ENCODE assay signal across 8 cellular contexts in genomic region chr12:68158427-68158826, GRCh38. TPM values are rescaled to one million over a fixed set of nuclear protein-coding genes. Genes with fewer than 3 reads are reported as not detected.
DNase-seq lines count a peak whose midpoint lies in the region; ATAC-seq, FAIRE-seq and TF ChIP-seq lines count a peak whose summit lies in the region.

No MANE protein-coding gene starts in this region.

- H3K9ac ChIP-seq in OCI-LY1 (ENCODE audit: low read length), result no peak overlapping the region

- H3K36me3 ChIP-seq in heart right ventricle (no peaks in the 10 kb centered on the region), OCI-LY1 (ENCODE audit: insufficient read depth, low read length) (no peaks in the 10 kb centered on the region), transverse colon (no peaks in the 10 kb centered on the region)

- no peak overlapping the region for H3K4me2 ChIP-seq in OCI-LY1 (ENCODE audit: low read length)

- H2AFZ ChIP-seq in OCI-LY1 (ENCODE audit: low read length), result no peak overlapping the region

- no peak for TF ChIP-seq EP300 in transverse colon (IDR thresholded peaks at IDR 0.05; ENCODE audit: low read depth)

- H3K27ac ChIP-seq in heart right ventricle (no peak overlapping the region), OCI-LY1 (ENCODE audit: low read depth, low read length, poor library complexity, severe bottlenecking) (no peak overlapping the region), transverse colon (no peak overlapping the region)

- WGBS in heart right ventricle, 2 donors, result 49 to 55% methylated on average over 2 of the region's 2 CpGs
- 19 to 43% methylated on average over 2 of the region's 2 CpGs for WGBS in transverse colon (ENCODE audit: low coverage in 1 of 2), 2 donors

- TF ChIP-seq POLR2A in transverse colon (IDR thresholded peaks at IDR 0.05), result no peak

- no peaks in the 10 kb centered on the region for H4K20me1 ChIP-seq in OCI-LY1 (ENCODE audit: insufficient read depth, low read length)

- H3K4me3 ChIP-seq in heart right ventricle (peak overlapping the region in 1 of 10 donors; percentile 24), OCI-LY1 (ENCODE audit: low read depth, low read length, poor library complexity, severe bottlenecking) (no peak overlapping the region), epithelial cell of esophagus (ENCODE audit: low read length) (no peak overlapping the region), transverse colon (no peak overlapping the region)

- DNase-seq in heart right ventricle (no peak), left cardiac atrium (no peak), epithelial cell of esophagus (ENCODE audit: low read depth) (peak; percentile 56), transverse colon (no peak), RCC 7860 (ENCODE audit: low spot score) (no peak)

- H3K27me3 ChIP-seq in heart right ventricle (no peaks in the 10 kb centered on the region), OCI-LY1 (ENCODE audit: insufficient read depth, low read length) (no peaks in the 10 kb centered on the region), transverse colon (no peaks in the 10 kb centered on the region)

- H3K79me2 ChIP-seq in OCI-LY1 (ENCODE audit: insufficient read depth, low read length), result no peaks in the 10 kb centered on the region

- no peak for ATAC-seq in heart right ventricle
- ATAC-seq in left cardiac atrium, result no peak
- no peak for ATAC-seq in HG03520 (IDR thresholded peaks at IDR 0.05; ENCODE audit: unreplicated experiment)
- no peak for ATAC-seq in HG03175 (IDR thresholded peaks at IDR 0.05; ENCODE audit: unreplicated experiment)

- H3F3A ChIP-seq in OCI-LY1 (ENCODE audit: insufficient read depth, low read length), result no peaks in the 10 kb centered on the region

- in situ Hi-C loops in transverse colon (cut with MboI; ENCODE audit: low pct_ligation_motif_present in 1 of 4, low pct_unique_long_range_greater_than_20kb in 1 of 4, low sequenced_read_pairs in 3 of 4), result no loop called here

- no peaks in the 10 kb centered on the region for H3K9me3 ChIP-seq in heart right ventricle
- no peaks in the 10 kb centered on the region for H3K9me3 ChIP-seq in OCI-LY1 (ENCODE audit: low read length)
- H3K9me3 ChIP-seq in transverse colon, result no peaks in the 10 kb centered on the region

- intact Hi-C loops in heart right ventricle (cut with DNase I) (no loop called here), left cardiac atrium (cut with DNase I) (no loop called here), transverse colon (cut with DNase I; ENCODE audit: low total_unique reads) (no loop called here)

- no peaks in the 10 kb centered on the region for H3K9me2 ChIP-seq in OCI-LY1 (ENCODE audit: low read depth, low read length)

- no peak for FAIRE-seq in RCC 7860 (lab: Jason Lieb, UNC)

- no peaks in the 10 kb centered on the region for H3K4me1 ChIP-seq in heart right ventricle
- H3K4me1 ChIP-seq in OCI-LY1 (ENCODE audit: insufficient read depth, low read length, severe bottlenecking), result no peaks in the 10 kb centered on the region
- H3K4me1 ChIP-seq in transverse colon, result no peaks in the 10 kb centered on the region

- TF ChIP-seq CTCF in heart right ventricle (IDR thresholded peaks at IDR 0.05), result peak in 6 of 9 donors; percentile 10 to 38 (median 21)
- peak; percentile 74 for TF ChIP-seq CTCF in OCI-LY1 (IDR thresholded peaks at IDR 0.05; ENCODE audit: low read length)
- TF ChIP-seq CTCF in epithelial cell of esophagus (IDR thresholded peaks at IDR 0.05; ENCODE audit: insufficient read depth, low read depth, low read length, missing control alignments), result peak; percentile 63
- peak in 3 of 5 experiments; percentile 20 to 36 (median 31) for TF ChIP-seq CTCF in transverse colon (IDR thresholded peaks at IDR 0.05)

RNA-seq across cellular contexts. Expression of gene IFNG, which starts 1.1 kb away (rescaled TPM):
- total RNA-seq in heart right ventricle, result 1 to 10 TPM in 1 of 10 donors, not detected in 9; 1.5 TPM
- not detected for polyA plus RNA-seq in heart right ventricle
- not detected for total RNA-seq in left cardiac atrium
- total RNA-seq in transverse colon, result not detected

Comparison
In these comparisons a context has a peak if more than half of its experiments do, and no peak if none do; other contexts are left out.
1. CTCF ChIP-seq: peak in every context shown above with its lines; median percentile 74 in OCI-LY1; 63 in epithelial cell of esophagus; 31 in transverse colon; 21 in heart right ventricle.